Comparison of ENCODE assay signal across 15 cellular contexts in the genomic region with DNA sequence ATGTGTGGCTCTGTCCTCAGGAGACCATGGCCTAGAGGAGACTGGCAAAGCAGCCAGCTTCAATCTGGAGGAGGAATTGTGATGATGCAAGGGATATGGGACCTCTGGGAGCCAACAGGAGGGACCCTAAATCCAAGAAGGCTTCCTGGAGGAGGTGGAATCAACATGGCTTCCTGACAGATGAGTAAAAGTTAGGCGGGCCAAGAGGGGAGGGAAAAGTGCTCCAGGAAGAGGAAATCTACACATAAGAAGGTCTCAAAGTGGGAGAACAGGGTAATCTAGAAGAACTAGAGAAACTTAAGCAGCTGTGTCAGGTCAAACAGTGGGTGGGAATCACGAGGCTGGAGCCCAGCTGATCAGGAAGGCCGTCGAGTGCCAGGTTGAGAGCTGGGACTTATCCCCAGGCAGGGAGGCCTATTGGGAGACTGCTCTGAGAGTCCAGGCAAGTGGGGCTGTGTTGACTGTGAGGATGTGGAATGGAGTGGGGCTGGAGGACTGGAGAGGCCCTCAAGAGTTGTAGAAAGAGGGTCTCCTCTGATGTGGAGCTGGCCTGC.
DNase-seq lines count a peak whose midpoint lies in the region; ATAC-seq and TF ChIP-seq lines count a peak whose summit lies in the region.
"Had no signal": no experiment of that assay in that cellular context is flagged by ENCODE, and none has a peak within 500 bp of the region (broad histone marks: within the 10 kb centered on the region; RNA-seq: fewer than 3 reads in every experiment).

No MANE protein-coding gene starts in this region.

- TF ChIP-seq CTCF in WERI-Rb-1 (IDR thresholded peaks at IDR 0.05; ENCODE audit: low read depth, low read length) (no peak), esophagus squamous epithelium (IDR thresholded peaks at IDR 0.05) (no peak)

- no peaks in the 10 kb centered on the region for H3K27me3 Mint-ChIP-seq in activated CD4-positive, alpha-beta T cell treated with anti-CD3 and anti-CD28 coated beads for 36 hours
- H3K27me3 Mint-ChIP-seq: activated naive CD8-positive, alpha-beta T cell treated with anti-CD3 and anti-CD28 coated beads for 36 hours; CD4-positive, alpha-beta T cell had no signal

- no peaks in the 10 kb centered on the region for H3K9me3 Mint-ChIP-seq in stimulated activated effector memory CD8-positive, alpha-beta T cell treated with anti-CD3 and anti-CD28 coated beads, Interleukin-12 subunit alpha, Interleukin-12 subunit beta, amount 100 ng/mL, for 72 hours
- H3K9me3 Mint-ChIP-seq in activated CD4-positive, alpha-beta T cell treated with anti-CD3 and anti-CD28 coated beads for 36 hours (ENCODE audit: low read depth): no peaks in the 10 kb centered on the region
- H3K9me3 Mint-ChIP-seq: activated naive CD8-positive, alpha-beta T cell treated with anti-CD3 and anti-CD28 coated beads for 36 hours; CD4-positive, alpha-beta T cell; H9; stimulated activated memory B cell treated with anti-CD40 and anti-IgM and Interleukin-4, amounts not matched to agents 10 μg/mL and 1 μg/mL and 100 μg/mL, for 72 hours had no signal

- no peak overlapping the region for H3K4me3 Mint-ChIP-seq in stimulated activated effector memory CD8-positive, alpha-beta T cell treated with anti-CD3 and anti-CD28 coated beads, Interleukin-12 subunit alpha, Interleukin-12 subunit beta, amount 100 ng/mL, for 72 hours
- no peak overlapping the region for H3K4me3 Mint-ChIP-seq in activated CD4-positive, alpha-beta T cell treated with anti-CD3 and anti-CD28 coated beads for 36 hours
- H3K4me3 Mint-ChIP-seq: activated naive CD8-positive, alpha-beta T cell treated with anti-CD3 and anti-CD28 coated beads for 36 hours; CD4-positive, alpha-beta T cell; H9; stimulated activated memory B cell treated with anti-CD40 and anti-IgM and Interleukin-4, amounts not matched to agents 10 μg/mL and 1 μg/mL and 100 μg/mL, for 72 hours had no signal

- H3K27ac ChIP-seq in WERI-Rb-1 (peak overlapping the region; percentile 16), esophagus squamous epithelium (peak overlapping the region in 2 of 4 donors; percentile 28 to 42)

- no peaks in the 10 kb centered on the region for H3K36me3 ChIP-seq in H7 (replicated peaks; ENCODE audit: control insufficient read depth, insufficient read depth, low read length)
- H3K36me3 ChIP-seq in WERI-Rb-1: peaks cover 9% of the 10 kb centered on the region; the same call in 1 of the 2 replicates
- H3K36me3 ChIP-seq in esophagus squamous epithelium: peaks cover 0 to 17% (median 0%) of the 10 kb centered on the region in 3 donors

- CTCF ChIA-PET in activated CD4-positive, alpha-beta T cell treated with anti-CD3 and anti-CD28 coated beads for 36 hours (lab: Charles Lee): interaction anchor here (0.6 kb wide), 1 partner anchor 9 kb away, joined by 4 read pairs; no protein-coding TSS in a partner anchor

- DNase-seq in H7 (peak; percentile 28), WERI-Rb-1 (no peak), left kidney (ENCODE audit: low read depth, low spot score) (peak; percentile 5), esophagus squamous epithelium (lab: John Stamatoyannopoulos, UW) (no peak), COLO668 (lab: John Stamatoyannopoulos, UW; ENCODE audit: unreplicated experiment) (no peak)
- no peak for DNase-seq in stimulated activated effector memory CD8-positive, alpha-beta T cell treated with anti-CD3 and anti-CD28 coated beads, Interleukin-12 subunit alpha, Interleukin-12 subunit beta, amount 100 ng/mL, for 72 hours (ENCODE audit: low spot score in 2 of 2)
- DNase-seq in activated CD4-positive, alpha-beta T cell treated with anti-CD3 and anti-CD28 coated beads for 36 hours: no peak
- DNase-seq: activated naive CD8-positive, alpha-beta T cell treated with anti-CD3 and anti-CD28 coated beads for 36 hours; CD4-positive, alpha-beta T cell; cortex of kidney; GDM1; H9; retina; stimulated activated CD4-positive, alpha-beta T cell treated with anti-CD3 and anti-CD28 coated beads, Interleukin-4, amount 100 ng/mL, for 1 hour had no signal

- no peak for ATAC-seq in stimulated activated effector memory CD8-positive, alpha-beta T cell treated with anti-CD3 and anti-CD28 coated beads, Interleukin-12 subunit alpha, Interleukin-12 subunit beta, amount 100 ng/mL, for 72 hours
- ATAC-seq in activated CD4-positive, alpha-beta T cell treated with anti-CD3 and anti-CD28 coated beads for 36 hours: no peak
- ATAC-seq: stimulated activated memory B cell treated with anti-CD40 and anti-IgM and Interleukin-4, amounts not matched to agents 10 μg/mL and 1 μg/mL and 100 μg/mL, for 72 hours had no signal

- H3K4me3 ChIP-seq in H7 (ENCODE audit: insufficient read depth, low read depth, low read length) (no peak overlapping the region), WERI-Rb-1 (ENCODE audit: low read depth, low read length) (no peak overlapping the region), esophagus squamous epithelium (no peak overlapping the region)

- WGBS in esophagus squamous epithelium, 2 donors: 34 to 65% methylated on average over 4 of the region's 4 CpGs

- no peaks in the 10 kb centered on the region; the same call in 1 of the 2 replicates for H3K27me3 ChIP-seq in H7 (ENCODE audit: control insufficient read depth, insufficient read depth, low read length)
- no peaks in the 10 kb centered on the region for H3K27me3 ChIP-seq in WERI-Rb-1 (ENCODE audit: insufficient read depth, low read depth, severe bottlenecking)
- H3K27me3 ChIP-seq in esophagus squamous epithelium: no peaks in the 10 kb centered on the region

- peak overlapping the region; percentile 76 for H3K27ac Mint-ChIP-seq in stimulated activated effector memory CD8-positive, alpha-beta T cell treated with anti-CD3 and anti-CD28 coated beads, Interleukin-12 subunit alpha, Interleukin-12 subunit beta, amount 100 ng/mL, for 72 hours
- H3K27ac Mint-ChIP-seq in activated CD4-positive, alpha-beta T cell treated with anti-CD3 and anti-CD28 coated beads for 36 hours: no peak overlapping the region
- H3K27ac Mint-ChIP-seq: activated naive CD8-positive, alpha-beta T cell treated with anti-CD3 and anti-CD28 coated beads for 36 hours; CD4-positive, alpha-beta T cell; stimulated activated memory B cell treated with anti-CD40 and anti-IgM and Interleukin-4, amounts not matched to agents 10 μg/mL and 1 μg/mL and 100 μg/mL, for 72 hours had no signal

- intact Hi-C loops in esophagus squamous epithelium (cut with DNase I): no loop called here
- intact Hi-C loops in activated CD4-positive, alpha-beta T cell treated with anti-CD3 and anti-CD28 coated beads for 36 hours (cut with DNase I, micrococcal nuclease): no loop called here

- peaks cover 44% of the 10 kb centered on the region for H3K36me3 Mint-ChIP-seq in stimulated activated effector memory CD8-positive, alpha-beta T cell treated with anti-CD3 and anti-CD28 coated beads, Interleukin-12 subunit alpha, Interleukin-12 subunit beta, amount 100 ng/mL, for 72 hours
- H3K36me3 Mint-ChIP-seq in activated CD4-positive, alpha-beta T cell treated with anti-CD3 and anti-CD28 coated beads for 36 hours (ENCODE audit: low read depth): peaks cover 18% of the 10 kb centered on the region
- H3K36me3 Mint-ChIP-seq: stimulated activated memory B cell treated with anti-CD40 and anti-IgM and Interleukin-4, amounts not matched to agents 10 μg/mL and 1 μg/mL and 100 μg/mL, for 72 hours had no signal

- peaks cover 58% of the 10 kb centered on the region for H3K4me1 Mint-ChIP-seq in stimulated activated effector memory CD8-positive, alpha-beta T cell treated with anti-CD3 and anti-CD28 coated beads, Interleukin-12 subunit alpha, Interleukin-12 subunit beta, amount 100 ng/mL, for 72 hours
- peaks cover 15% of the 10 kb centered on the region for H3K4me1 Mint-ChIP-seq in activated CD4-positive, alpha-beta T cell treated with anti-CD3 and anti-CD28 coated beads for 36 hours

- POLR2A ChIA-PET in activated CD4-positive, alpha-beta T cell treated with anti-CD3 and anti-CD28 coated beads for 36 hours (lab: Charles Lee): no interaction called here

- no peak for TF ChIP-seq POLR2A in esophagus squamous epithelium (IDR thresholded peaks at IDR 0.05)

- H3K4me1 ChIP-seq in esophagus squamous epithelium: peaks cover 14 to 64% (median 25%) of the 10 kb centered on the region in 3 donors

- H3K9me3 ChIP-seq in WERI-Rb-1 (ENCODE audit: severe bottlenecking) (no peaks in the 10 kb centered on the region), esophagus squamous epithelium (no peaks in the 10 kb centered on the region)

Comparison
In these comparisons a context has a peak if more than half of its experiments do, and no peak if none do; other contexts are left out.
1. DNase-seq: peak in H7 (single experiment) and left kidney (single experiment); none in WERI-Rb-1 (single experiment), stimulated activated effector memory CD8-positive, alpha-beta T cell treated with anti-CD3 and anti-CD28 coated beads, Interleukin-12 subunit alpha, Interleukin-12 subunit beta, amount 100 ng/mL, for 72 hours (0 of 2), esophagus squamous epithelium (single experiment), activated CD4-positive, alpha-beta T cell treated with anti-CD3 and anti-CD28 coated beads for 36 hours (single experiment) and COLO668 (single experiment).